In the genomic region with DNA sequence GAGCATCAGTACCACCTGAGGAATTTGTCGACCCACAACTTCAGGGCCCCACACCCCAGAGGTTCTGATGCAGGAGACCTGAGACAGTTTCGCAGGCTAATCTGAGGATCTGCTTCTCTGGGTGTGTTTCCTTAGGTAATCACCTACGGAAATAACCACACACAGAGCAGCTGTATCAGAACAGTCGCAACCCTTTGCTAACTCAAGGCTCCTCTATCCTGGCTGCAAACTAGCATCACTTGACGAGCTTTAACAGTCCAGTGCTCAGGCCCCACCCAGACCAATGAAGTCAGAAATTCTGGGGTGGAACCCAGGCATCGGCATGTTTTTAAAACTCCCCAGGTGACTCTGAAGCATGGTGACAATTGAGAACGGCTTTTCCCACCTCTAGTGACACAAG, we compare ENCODE assay signal across 1 cellular context.
TF ChIP-seq lines count a peak whose summit lies in the region.

No MANE protein-coding gene starts in this region.

TF ChIP-seq in GM23338, 12 proteins besides CTCF, POLR2A, EP300 and RAD21:
- TF ChIP-seq, protein P1, sequence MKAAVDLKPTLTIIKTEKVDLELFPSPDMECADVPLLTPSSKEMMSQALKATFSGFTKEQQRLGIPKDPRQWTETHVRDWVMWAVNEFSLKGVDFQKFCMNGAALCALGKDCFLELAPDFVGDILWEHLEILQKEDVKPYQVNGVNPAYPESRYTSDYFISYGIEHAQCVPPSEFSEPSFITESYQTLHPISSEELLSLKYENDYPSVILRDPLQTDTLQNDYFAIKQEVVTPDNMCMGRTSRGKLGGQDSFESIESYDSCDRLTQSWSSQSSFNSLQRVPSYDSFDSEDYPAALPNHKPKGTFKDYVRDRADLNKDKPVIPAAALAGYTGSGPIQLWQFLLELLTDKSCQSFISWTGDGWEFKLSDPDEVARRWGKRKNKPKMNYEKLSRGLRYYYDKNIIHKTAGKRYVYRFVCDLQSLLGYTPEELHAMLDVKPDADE (IDR thresholded peaks at IDR 0.05), result no peak
- TF ChIP-seq JUNB (IDR thresholded peaks at IDR 0.05; ENCODE audit: unreplicated experiment), result no peak
- no peak for TF ChIP-seq CREB1 (CRISPR knock-in tag; IDR thresholded peaks at IDR 0.05; ENCODE audit: low read depth)
- TF ChIP-seq ZNF114 (CRISPR knock-in tag; IDR thresholded peaks at IDR 0.05), result no peak
- TF ChIP-seq, protein P2, sequence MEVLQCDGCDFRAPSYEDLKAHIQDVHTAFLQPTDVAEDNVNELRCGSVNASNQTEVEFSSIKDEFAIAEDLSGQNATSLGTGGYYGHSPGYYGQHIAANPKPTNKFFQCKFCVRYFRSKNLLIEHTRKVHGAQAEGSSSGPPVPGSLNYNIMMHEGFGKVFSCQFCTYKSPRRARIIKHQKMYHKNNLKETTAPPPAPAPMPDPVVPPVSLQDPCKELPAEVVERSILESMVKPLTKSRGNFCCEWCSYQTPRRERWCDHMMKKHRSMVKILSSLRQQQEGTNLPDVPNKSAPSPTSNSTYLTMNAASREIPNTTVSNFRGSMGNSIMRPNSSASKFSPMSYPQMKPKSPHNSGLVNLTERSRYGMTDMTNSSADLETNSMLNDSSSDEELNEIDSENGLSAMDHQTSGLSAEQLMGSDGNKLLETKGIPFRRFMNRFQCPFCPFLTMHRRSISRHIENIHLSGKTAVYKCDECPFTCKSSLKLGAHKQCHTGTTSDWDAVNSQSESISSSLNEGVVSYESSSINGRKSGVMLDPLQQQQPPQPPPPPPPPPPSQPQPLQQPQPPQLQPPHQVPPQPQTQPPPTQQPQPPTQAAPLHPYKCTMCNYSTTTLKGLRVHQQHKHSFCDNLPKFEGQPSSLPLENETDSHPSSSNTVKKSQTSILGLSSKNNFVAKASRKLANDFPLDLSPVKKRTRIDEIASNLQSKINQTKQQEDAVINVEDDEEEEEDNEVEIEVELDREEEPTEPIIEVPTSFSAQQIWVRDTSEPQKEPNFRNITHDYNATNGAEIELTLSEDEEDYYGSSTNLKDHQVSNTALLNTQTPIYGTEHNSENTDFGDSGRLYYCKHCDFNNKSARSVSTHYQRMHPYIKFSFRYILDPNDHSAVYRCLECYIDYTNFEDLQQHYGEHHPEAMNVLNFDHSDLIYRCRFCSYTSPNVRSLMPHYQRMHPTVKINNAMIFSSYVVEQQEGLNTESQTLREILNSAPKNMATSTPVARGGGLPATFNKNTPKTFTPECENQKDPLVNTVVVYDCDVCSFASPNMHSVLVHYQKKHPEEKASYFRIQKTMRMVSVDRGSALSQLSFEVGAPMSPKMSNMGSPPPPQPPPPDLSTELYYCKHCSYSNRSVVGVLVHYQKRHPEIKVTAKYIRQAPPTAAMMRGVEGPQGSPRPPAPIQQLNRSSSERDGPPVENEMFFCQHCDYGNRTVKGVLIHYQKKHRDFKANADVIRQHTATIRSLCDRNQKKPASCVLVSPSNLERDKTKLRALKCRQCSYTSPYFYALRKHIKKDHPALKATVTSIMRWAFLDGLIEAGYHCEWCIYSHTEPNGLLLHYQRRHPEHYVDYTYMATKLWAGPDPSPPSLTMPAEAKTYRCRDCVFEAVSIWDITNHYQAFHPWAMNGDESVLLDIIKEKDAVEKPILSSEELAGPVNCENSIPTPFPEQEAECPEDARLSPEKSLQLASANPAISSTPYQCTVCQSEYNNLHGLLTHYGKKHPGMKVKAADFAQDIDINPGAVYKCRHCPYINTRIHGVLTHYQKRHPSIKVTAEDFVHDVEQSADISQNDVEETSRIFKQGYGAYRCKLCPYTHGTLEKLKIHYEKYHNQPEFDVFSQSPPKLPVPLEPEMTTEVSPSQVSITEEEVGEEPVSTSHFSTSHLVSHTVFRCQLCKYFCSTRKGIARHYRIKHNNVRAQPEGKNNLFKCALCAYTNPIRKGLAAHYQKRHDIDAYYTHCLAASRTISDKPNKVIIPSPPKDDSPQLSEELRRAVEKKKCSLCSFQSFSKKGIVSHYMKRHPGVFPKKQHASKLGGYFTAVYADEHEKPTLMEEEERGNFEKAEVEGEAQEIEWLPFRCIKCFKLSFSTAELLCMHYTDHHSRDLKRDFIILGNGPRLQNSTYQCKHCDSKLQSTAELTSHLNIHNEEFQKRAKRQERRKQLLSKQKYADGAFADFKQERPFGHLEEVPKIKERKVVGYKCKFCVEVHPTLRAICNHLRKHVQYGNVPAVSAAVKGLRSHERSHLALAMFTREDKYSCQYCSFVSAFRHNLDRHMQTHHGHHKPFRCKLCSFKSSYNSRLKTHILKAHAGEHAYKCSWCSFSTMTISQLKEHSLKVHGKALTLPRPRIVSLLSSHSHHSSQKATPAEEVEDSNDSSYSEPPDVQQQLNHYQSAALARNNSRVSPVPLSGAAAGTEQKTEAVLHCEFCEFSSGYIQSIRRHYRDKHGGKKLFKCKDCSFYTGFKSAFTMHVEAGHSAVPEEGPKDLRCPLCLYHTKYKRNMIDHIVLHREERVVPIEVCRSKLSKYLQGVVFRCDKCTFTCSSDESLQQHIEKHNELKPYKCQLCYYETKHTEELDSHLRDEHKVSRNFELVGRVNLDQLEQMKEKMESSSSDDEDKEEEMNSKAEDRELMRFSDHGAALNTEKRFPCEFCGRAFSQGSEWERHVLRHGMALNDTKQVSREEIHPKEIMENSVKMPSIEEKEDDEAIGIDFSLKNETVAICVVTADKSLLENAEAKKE (CRISPR knock-in tag; IDR thresholded peaks at IDR 0.05), result no peak
- TF ChIP-seq EZH2phosphoT487 (IDR thresholded peaks at IDR 0.05; ENCODE audit: unreplicated experiment), result no peak
TF ChIP-seq in GM23338: peak in this region for 0.
